ENCODE assay signal across 12 cellular contexts in the genomic region with DNA sequence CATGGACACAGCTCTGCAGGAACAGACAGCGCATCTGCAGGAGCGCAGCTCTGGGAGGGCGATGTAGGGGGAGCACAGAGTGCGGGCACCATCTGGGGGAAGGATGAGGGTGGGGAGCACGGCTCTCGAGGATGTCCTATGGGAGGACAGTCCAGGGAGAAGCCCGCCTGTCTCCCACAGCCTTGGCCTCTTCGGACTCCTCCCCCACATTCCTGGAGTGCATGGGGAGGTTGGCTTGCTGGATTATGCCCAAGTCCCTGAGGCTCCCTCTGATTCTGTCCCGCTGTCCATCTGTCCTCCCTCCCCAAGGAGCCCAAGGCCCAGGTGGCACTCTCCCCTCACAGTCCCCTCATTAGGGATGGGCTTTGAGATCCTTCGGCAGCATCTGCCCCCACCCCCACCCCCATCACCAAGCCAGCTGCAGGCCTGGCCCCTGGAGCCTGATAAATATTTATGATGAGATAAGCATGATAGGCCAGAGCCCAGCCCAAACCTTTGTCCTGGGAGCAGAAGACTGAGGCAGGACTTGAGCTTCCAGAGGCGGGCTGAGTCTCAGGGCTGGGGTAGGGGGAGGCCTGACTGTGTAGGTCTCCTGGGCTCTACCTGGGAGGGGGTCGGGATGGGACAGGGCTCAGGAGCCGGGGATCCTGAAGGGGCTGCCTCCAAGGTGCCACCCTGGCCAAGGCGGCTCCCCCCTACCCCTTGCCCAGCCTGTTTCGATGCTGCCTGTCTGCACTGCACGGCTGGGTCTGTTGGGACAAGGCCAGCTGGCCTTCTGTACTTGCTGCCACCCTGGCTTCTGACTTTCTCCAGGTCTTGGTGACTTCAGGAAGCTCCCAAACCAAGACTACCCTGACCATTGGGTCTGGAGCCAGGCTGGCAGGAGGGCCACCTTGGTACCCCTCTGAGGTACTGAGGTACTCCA. TPM values are rescaled to one million over a fixed set of nuclear protein-coding genes. Genes with fewer than 3 reads are reported as not detected.
DNase-seq lines count a peak whose midpoint lies in the region; ATAC-seq and TF ChIP-seq lines count a peak whose summit lies in the region.
"Had no signal": no experiment of that assay in that cellular context is flagged by ENCODE, and none has a peak within 500 bp of the region (broad histone marks: within the 10 kb centered on the region; RNA-seq: fewer than 3 reads in every experiment).

No MANE protein-coding gene starts in this region.

- POLR2A ChIA-PET in AG04450 (lab: Yijun Ruan, JAX), result interaction anchor here (0.5 to 0.7 kb wide), 5 partner anchors 37 to 525 kb away, joined by 3 to 5 read pairs (median 3); partner anchors contain the start of gene SEMA3B
- POLR2A ChIA-PET in naive thymus-derived CD4-positive, alpha-beta T cell (lab: Charles Lee), result no interaction called here

- no peak overlapping the region for H4K8ac ChIP-seq in H9 (replicated peaks; ENCODE audit: insufficient read length, low read depth, low read length)
- peak overlapping the region; percentile 20 for H4K8ac ChIP-seq in mesenchymal stem cell (ENCODE audit: low read length)

- H3K27ac Mint-ChIP-seq in H9, result peak overlapping the region in 2 of 3 experiments; percentile 57 to 87; a peak in 5 of 7 replicates
- peak overlapping the region in 1 of 9 donors; percentile 42 for H3K27ac Mint-ChIP-seq in naive thymus-derived CD4-positive, alpha-beta T cell
- H3K27ac Mint-ChIP-seq: CD4-positive, CD25-positive, alpha-beta regulatory T cell; stimulated activated naive CD8-positive, alpha-beta T cell treated with anti-CD3 and anti-CD28 coated beads, Interleukin-15, Interleukin-2, amounts not matched to agents 100 ng/mL and 50 ng/mL, for 24 hours had no signal

- H3K27me3 ChIP-seq in AG04450 (ENCODE audit: control insufficient read depth, insufficient read depth, low read length) (no peaks in the 10 kb centered on the region), H9 (ENCODE audit: insufficient read depth, low read length) (no peaks in the 10 kb centered on the region), mesenchymal stem cell (ENCODE audit: control insufficient read depth in 1 of 2, insufficient read depth in 1 of 2, low read length in 2 of 2) (peaks cover 3 to 39% of the 10 kb centered on the region in 2 experiments), Karpas-422 (ENCODE audit: low read length) (no peaks in the 10 kb centered on the region)
- H3K27me3 ChIP-seq in naive thymus-derived CD4-positive, alpha-beta T cell (ENCODE audit: control insufficient read depth in 2 of 2, insufficient read depth in 2 of 2, low read length in 2 of 2), result no peaks in the 10 kb centered on the region

- H3K4me2 ChIP-seq in H9 (ENCODE audit: insufficient read depth, insufficient read length, low read length) (no peak overlapping the region), mesenchymal stem cell (ENCODE audit: low read length, poor library complexity, severe bottlenecking) (no peak overlapping the region), Karpas-422 (ENCODE audit: low read depth, low read length, poor library complexity, severe bottlenecking) (no peak overlapping the region)

- H3K36me3 ChIP-seq in mesenchymal stem cell (ENCODE audit: control insufficient read depth in 1 of 2, insufficient read depth in 2 of 2, low read depth in 1 of 2, low read length in 2 of 2), result peaks cover 0 to 18% of the 10 kb centered on the region in 2 experiments
- no peaks in the 10 kb centered on the region for H3K36me3 ChIP-seq in naive thymus-derived CD4-positive, alpha-beta T cell (ENCODE audit: control insufficient read depth in 2 of 3, insufficient read depth in 3 of 3, low read length in 3 of 3)
- H3K36me3 ChIP-seq in Karpas-422 (ENCODE audit: insufficient read depth, low read length), result no peaks in the 10 kb centered on the region

- in situ Hi-C loops in T47D (cut with HindIII; ENCODE audit: low pct_unique_long_range_greater_than_20kb, low sequenced_read_pairs), result no loop called here

- no peak overlapping the region for H3K56ac ChIP-seq in H9 (ENCODE audit: insufficient read length, low read depth, low read length)

- H3K23me2 ChIP-seq in H9 (ENCODE audit: insufficient read length, low read depth, low read length, poor library complexity, severe bottlenecking), result no peaks in the 10 kb centered on the region

- intact Hi-C loops in naive thymus-derived CD4-positive, alpha-beta T cell (cut with micrococcal nuclease), result no loop called here

- H3K9me3 Mint-ChIP-seq in H9, result no peaks in the 10 kb centered on the region
- H3K9me3 Mint-ChIP-seq in naive thymus-derived CD4-positive, alpha-beta T cell, result no peaks in the 10 kb centered on the region
- H3K9me3 Mint-ChIP-seq: CD4-positive, CD25-positive, alpha-beta regulatory T cell; stimulated activated naive CD8-positive, alpha-beta T cell treated with anti-CD3 and anti-CD28 coated beads, Interleukin-15, Interleukin-2, amounts not matched to agents 100 ng/mL and 50 ng/mL, for 24 hours had no signal

- H2AFZ ChIP-seq in H9 (ENCODE audit: low read length), result no peak overlapping the region
- H2AFZ ChIP-seq in mesenchymal stem cell (ENCODE audit: low read depth, low read length), result peak overlapping the region; percentile 29
- no peak overlapping the region for H2AFZ ChIP-seq in Karpas-422 (ENCODE audit: low read length)

- H3K27ac ChIP-seq in AG04450 (ENCODE audit: low read depth, low read length) (peak overlapping the region; percentile 65), H9 (ENCODE audit: insufficient read length, low read depth, low read length) (no peak overlapping the region), mesenchymal stem cell (ENCODE audit: low read length, poor library complexity, severe bottlenecking) (no peak overlapping the region), Karpas-422 (ENCODE audit: low read length) (no peak overlapping the region)
- no peak overlapping the region for H3K27ac ChIP-seq in naive thymus-derived CD4-positive, alpha-beta T cell (ENCODE audit: low read depth, low read length)

- H2AK5ac ChIP-seq in H9 (ENCODE audit: insufficient read length, low read length) (no peak overlapping the region), mesenchymal stem cell (ENCODE audit: low read length, severe bottlenecking) (peak overlapping the region; percentile 48)

- H2BK15ac ChIP-seq in H9 (ENCODE audit: low read depth, low read length), result no peak overlapping the region
- peak overlapping the region; percentile 1 for H2BK15ac ChIP-seq in mesenchymal stem cell (ENCODE audit: low read depth, poor library complexity, severe bottlenecking)

- CTCF ChIA-PET in AG04450 (lab: Charles Lee), result interaction anchor here (0.6 to 9.3 kb wide), 5 partner anchors 37 to 303 kb away, joined by 3 to 154 read pairs (median 4); partner anchors contain the start of gene GNAT1
- CTCF ChIA-PET in naive thymus-derived CD4-positive, alpha-beta T cell (lab: Charles Lee), result no interaction called here

- H3K9ac ChIP-seq in H9 (ENCODE audit: extremely low read depth, insufficient read length, low read length) (no peak overlapping the region), mesenchymal stem cell (ENCODE audit: low read length) (no peak overlapping the region), Karpas-422 (ENCODE audit: low read length) (no peak overlapping the region)

- no peak for TF ChIP-seq CTCF in AG04450 (IDR thresholded peaks at IDR 0.05; ENCODE audit: low read depth, low read length)
- no peak for TF ChIP-seq CTCF in H9 (conservative IDR thresholded peaks at IDR 0.05)

- DNase-seq in AG04450 (ENCODE audit: low read depth, low spot score), result no peak
- no peak for DNase-seq in H9
- peak; percentile 66 to 86 for DNase-seq in T47D (ENCODE audit: low read depth in 1 of 2, low spot score in 1 of 2)
- peak; percentile 58 for DNase-seq in mesenchymal stem cell
- DNase-seq in naive thymus-derived CD4-positive, alpha-beta T cell, result no peak
- DNase-seq in Karpas-422, result no peak
- DNase-seq: CD4-positive, CD25-positive, alpha-beta regulatory T cell; midbrain; NCI-H1436 had no signal

- no peaks in the 10 kb centered on the region for H3K79me2 ChIP-seq in H9 (ENCODE audit: insufficient read depth, low read length)
- H3K79me2 ChIP-seq in Karpas-422 (ENCODE audit: low read length), result no peaks in the 10 kb centered on the region

- no peak overlapping the region for H3K4ac ChIP-seq in H9 (ENCODE audit: low read depth, low read length)
- peak overlapping the region; percentile 40 to 82 for H3K4ac ChIP-seq in mesenchymal stem cell (ENCODE audit: low read depth in 1 of 2, low read length in 2 of 2)

- H4K91ac ChIP-seq in H9 (ENCODE audit: insufficient read length, low read depth, low read length) (no peak overlapping the region), mesenchymal stem cell (ENCODE audit: low read length) (peak overlapping the region; percentile 44)

- H3K4me3 ChIP-seq in AG04450 (ENCODE audit: low read depth, low read length) (no peak overlapping the region), mesenchymal stem cell (ENCODE audit: insufficient read depth in 1 of 2, low read depth in 1 of 2, low read length in 2 of 2) (no peak overlapping the region), Karpas-422 (ENCODE audit: low read length) (no peak overlapping the region)
- no peak overlapping the region for H3K4me3 ChIP-seq in naive thymus-derived CD4-positive, alpha-beta T cell (ENCODE audit: low read length)

- no peak overlapping the region; a peak in 1 of 5 replicates for H3K4me3 Mint-ChIP-seq in H9
- no peak overlapping the region for H3K4me3 Mint-ChIP-seq in naive thymus-derived CD4-positive, alpha-beta T cell
- H3K4me3 Mint-ChIP-seq: stimulated activated naive CD8-positive, alpha-beta T cell treated with anti-CD3 and anti-CD28 coated beads, Interleukin-15, Interleukin-2, amounts not matched to agents 100 ng/mL and 50 ng/mL, for 24 hours had no signal

- H3K4me1 ChIP-seq in H9 (ENCODE audit: insufficient read depth, low read length) (peaks cover 4% of the 10 kb centered on the region; the same call in 1 of the 2 replicates), mesenchymal stem cell (ENCODE audit: control insufficient read depth, insufficient read depth, low read depth, low read length) (peaks cover 34% of the 10 kb centered on the region), Karpas-422 (ENCODE audit: low read length) (no peaks in the 10 kb centered on the region)
- no peaks in the 10 kb centered on the region for H3K4me1 ChIP-seq in naive thymus-derived CD4-positive, alpha-beta T cell (ENCODE audit: control insufficient read depth in 2 of 2, insufficient read depth in 2 of 2, low read length in 2 of 2)

- H3K9me2 ChIP-seq in Karpas-422 (replicated peaks; ENCODE audit: insufficient read depth, low read length), result no peaks in the 10 kb centered on the region

- H3T11ph ChIP-seq in H9 (ENCODE audit: low read length), result no peak overlapping the region

- no peak overlapping the region for H4K5ac ChIP-seq in H9 (ENCODE audit: insufficient read length, low read depth, low read length)

- H3K4me1 Mint-ChIP-seq in H9, result peaks cover 24 to 41% of the 10 kb centered on the region in 2 experiments
- peaks cover 0 to 9% (median 0%) of the 10 kb centered on the region in 7 donors for H3K4me1 Mint-ChIP-seq in naive thymus-derived CD4-positive, alpha-beta T cell

- no peaks in the 10 kb centered on the region for H3K9me3 ChIP-seq in AG04450 (ENCODE audit: control insufficient read depth, insufficient read depth, low read length)
- H3K9me3 ChIP-seq in H9 (ENCODE audit: control insufficient read depth, low read depth, low read length), result no peaks in the 10 kb centered on the region
- no peaks in the 10 kb centered on the region for H3K9me3 ChIP-seq in mesenchymal stem cell (ENCODE audit: control insufficient read depth, low read length)
- no peaks in the 10 kb centered on the region for H3K9me3 ChIP-seq in naive thymus-derived CD4-positive, alpha-beta T cell (ENCODE audit: control insufficient read depth in 2 of 3, low read length in 3 of 3)
- H3K9me3 ChIP-seq in Karpas-422 (ENCODE audit: low read length), result no peaks in the 10 kb centered on the region

- H3K27me3 Mint-ChIP-seq in H9 (ENCODE audit: low read depth), result no peaks in the 10 kb centered on the region; the same call in 1 of the 2 replicates
- no peaks in the 10 kb centered on the region for H3K27me3 Mint-ChIP-seq in naive thymus-derived CD4-positive, alpha-beta T cell
- H3K27me3 Mint-ChIP-seq: CD4-positive, CD25-positive, alpha-beta regulatory T cell; stimulated activated naive CD8-positive, alpha-beta T cell treated with anti-CD3 and anti-CD28 coated beads, Interleukin-15, Interleukin-2, amounts not matched to agents 100 ng/mL and 50 ng/mL, for 24 hours had no signal

- H3K18ac ChIP-seq in H9 (ENCODE audit: insufficient read length, low read depth, low read length), result no peak overlapping the region
- H3K18ac ChIP-seq in mesenchymal stem cell (ENCODE audit: low read depth in 1 of 2, low read length in 2 of 2), result peak overlapping the region; percentile 62 to 78

- no peak for ATAC-seq in naive thymus-derived CD4-positive, alpha-beta T cell
- ATAC-seq in HG03432 (IDR thresholded peaks at IDR 0.05; ENCODE audit: unreplicated experiment), result no peak
- ATAC-seq in HG02884 (IDR thresholded peaks at IDR 0.05; ENCODE audit: unreplicated experiment), result no peak

- H3K36me3 Mint-ChIP-seq in H9 (ENCODE audit: insufficient read depth in 1 of 3, low read depth in 3 of 3), result no peaks in the 10 kb centered on the region; a peak in 2 of 7 replicates
- H3K36me3 Mint-ChIP-seq in naive thymus-derived CD4-positive, alpha-beta T cell, result no peaks in the 10 kb centered on the region
- H3K36me3 Mint-ChIP-seq: CD4-positive, CD25-positive, alpha-beta regulatory T cell had no signal

- H2BK12ac ChIP-seq in H9 (ENCODE audit: insufficient read length, low read depth, low read length) (no peak overlapping the region), mesenchymal stem cell (ENCODE audit: low read length in 2 of 2) (peak overlapping the region; percentile 64 to 92)

- H3K14ac ChIP-seq in H9 (ENCODE audit: insufficient read depth, low read length), result 0 out of 2 replicates have a peak overlapping the region, but pooled peaks have one; percentile 17
- H3K14ac ChIP-seq in mesenchymal stem cell (ENCODE audit: low read length in 2 of 2), result peak overlapping the region in 1 of 2 experiments; percentile 69

- H2BK5ac ChIP-seq in H9 (ENCODE audit: insufficient read length, low read length) (no peak overlapping the region), mesenchymal stem cell (ENCODE audit: low read depth, low read length, poor library complexity, severe bottlenecking) (no peak overlapping the region)

- H2BK120ac ChIP-seq in H9 (ENCODE audit: low read depth, low read length, poor library complexity, severe bottlenecking) (no peak overlapping the region), mesenchymal stem cell (ENCODE audit: low read depth, low read length) (peak overlapping the region; percentile 74)

- H2BK20ac ChIP-seq in H9 (ENCODE audit: low read depth, low read length, poor library complexity, severe bottlenecking), result no peak overlapping the region

- H3K79me1 ChIP-seq in H9 (ENCODE audit: insufficient read depth, low read depth, low read length, poor library complexity, severe bottlenecking) (no peaks in the 10 kb centered on the region), mesenchymal stem cell (replicated peaks; ENCODE audit: low read length, poor library complexity, severe bottlenecking) (no peaks in the 10 kb centered on the region)

- H4K20me1 ChIP-seq in H9 (ENCODE audit: control insufficient read depth, insufficient read depth, insufficient read length), result no peaks in the 10 kb centered on the region
- H4K20me1 ChIP-seq in Karpas-422 (ENCODE audit: insufficient read depth, low read depth, low read length), result 0 out of 2 replicates have a peak, but pooled peaks cover 4% of the 10 kb centered on the region

- H3K23ac ChIP-seq in H9 (ENCODE audit: insufficient read length, low read depth, low read length) (no peak overlapping the region), mesenchymal stem cell (ENCODE audit: low read length in 2 of 2) (no peak overlapping the region)

- no CpG with 5 or more reads among the region's 16 CpGs for WGBS in H9 (ENCODE audit: extremely low coverage, insufficient read length, low lambda C conversion rate)
- WGBS in mesenchymal stem cell, result 81% methylated on average over 11 of the region's 16 CpGs

RNA-seq across cellular contexts. Expression of gene SEMA3F, which starts 28.6 kb away (rescaled TPM):
- 14.7 and 17.1 TPM in 2 replicates for polyA plus RNA-seq in AG04450 (2011; rRNA removed)
- 21.5 and 27.8 TPM in 2 replicates for polyA minus RNA-seq in AG04450 (2011; rRNA and poly(A)+ RNA removed)
- total RNA-seq in H9 (2021), result 11.9 and 14.3 TPM in 2 replicates
- 23.6 TPM for polyA plus RNA-seq in mesenchymal stem cell (2013, experiment 1 of 2)
- polyA plus RNA-seq in mesenchymal stem cell (2013, experiment 2 of 2), result 23.0 TPM
- total RNA-seq in naive thymus-derived CD4-positive, alpha-beta T cell, result 1 to 10 TPM in 1 of 5 experiments, under 1 TPM in 2, not detected in 2; 0.34 to 1.1 (median 0.69) TPM
- polyA plus RNA-seq in naive thymus-derived CD4-positive, alpha-beta T cell, result not detected
- not detected in 2 replicates for total RNA-seq in Karpas-422 (2014; rRNA removed; shearing (Covaris generic); ENCODE audit: low replicate concordance)
- polyA plus RNA-seq: CD4-positive, CD25-positive, alpha-beta regulatory T cell had no signal

RNA-seq across cellular contexts. Expression of gene RBM5, which starts 37.8 kb away (rescaled TPM):
- polyA plus RNA-seq in AG04450 (2011; rRNA removed), result 205 and 253 TPM in 2 replicates
- 299 and 364 TPM in 2 replicates for polyA minus RNA-seq in AG04450 (2011; rRNA and poly(A)+ RNA removed)
- total RNA-seq in H9 (2021), result 110 and 123 TPM in 2 replicates
- 58.5 TPM for polyA plus RNA-seq in mesenchymal stem cell (2013, experiment 1 of 2)
- 54.7 TPM for polyA plus RNA-seq in mesenchymal stem cell (2013, experiment 2 of 2)
- 100 to 1,000 TPM; 223 to 420 (median 342) TPM for total RNA-seq in naive thymus-derived CD4-positive, alpha-beta T cell
- 10 to 100 TPM; 45.6 to 63.1 TPM for polyA plus RNA-seq in naive thymus-derived CD4-positive, alpha-beta T cell
- 179 and 239 TPM in 2 replicates for total RNA-seq in Karpas-422 (2014; rRNA removed; shearing (Covaris generic); ENCODE audit: low replicate concordance)

Comparison
In these comparisons a context has a peak if more than half of its experiments do, and no peak if none do; other contexts are left out.
1. DNase-seq: peak in T47D (2 of 2) and mesenchymal stem cell (single experiment); none in AG04450 (single experiment), H9 (single experiment), naive thymus-derived CD4-positive, alpha-beta T cell (0 of 9) and Karpas-422 (single experiment).